In genomic region chr10:88415533-88416130, GRCh38 we compare ENCODE assay signal across 21 cellular contexts.
DNase-seq lines count a peak whose midpoint lies in the region; ATAC-seq and TF ChIP-seq lines count a peak whose summit lies in the region.
"Had no signal": no experiment of that assay in that cellular context is flagged by ENCODE, and none has a peak within 500 bp of the region (broad histone marks: within the 10 kb centered on the region; RNA-seq: fewer than 3 reads in every experiment).

No MANE protein-coding gene starts in this region.

- H2AFZ ChIP-seq in IMR-90 (replicated peaks; ENCODE audit: low read length, poor library complexity) = no peak overlapping the region
- no peak overlapping the region for H2AFZ ChIP-seq in Karpas-422 (ENCODE audit: low read length)

- no peak for TF ChIP-seq RAD21 in IMR-90 (IDR thresholded peaks at IDR 0.05; ENCODE audit: low read length)

- H4K5ac ChIP-seq in IMR-90 (ENCODE audit: low read depth, low read length) = no peak overlapping the region

- H3K4me3 ChIP-seq in IMR-90 (ENCODE audit: insufficient read depth, low read depth, low read length) = no peak overlapping the region
- no peak overlapping the region for H3K4me3 ChIP-seq in naive thymus-derived CD4-positive, alpha-beta T cell (ENCODE audit: low read length)
- no peak overlapping the region for H3K4me3 ChIP-seq in Karpas-422 (ENCODE audit: low read length)
- H3K4me3 ChIP-seq: smooth muscle cell had no signal

- no peak for TF ChIP-seq POLR2A in IMR-90 (IDR thresholded peaks at IDR 0.05; ENCODE audit: low read depth, low read length)

- no peaks in the 10 kb centered on the region for H3K9me3 Mint-ChIP-seq in naive thymus-derived CD4-positive, alpha-beta T cell
- H3K9me3 Mint-ChIP-seq: activated CD4-positive, alpha-beta memory T cell treated with anti-CD3 and anti-CD28 coated beads for 36 hours; stimulated activated memory B cell treated with anti-CD40 and anti-IgM and Interleukin-4, amounts not matched to agents 10 μg/mL and 1 μg/mL and 100 μg/mL, for 72 hours had no signal

- H3K9me3 ChIP-seq in IMR-90 (ENCODE audit: control insufficient read depth, insufficient read depth, low read length) (no peaks in the 10 kb centered on the region), Karpas-422 (ENCODE audit: low read length) (no peaks in the 10 kb centered on the region)
- H3K9me3 ChIP-seq in naive thymus-derived CD4-positive, alpha-beta T cell (ENCODE audit: control insufficient read depth in 2 of 3, low read length in 3 of 3) = no peaks in the 10 kb centered on the region

- in situ Hi-C loops in IMR-90 (cut with MboI; ENCODE audit: low sequenced_read_pairs) = no loop called here

- BruUV-seq in IMR-90 (replicated peaks; lab: Mats Ljungman, UMichigan) = no TSS peak

- no peak overlapping the region for H2BK15ac ChIP-seq in IMR-90 (ENCODE audit: low read depth, low read length)

- no peak overlapping the region for H2AK5ac ChIP-seq in IMR-90 (ENCODE audit: low read depth, low read length)

- H4K20me1 ChIP-seq in IMR-90 (ENCODE audit: insufficient read depth, low read length) = no peaks in the 10 kb centered on the region
- no peaks in the 10 kb centered on the region for H4K20me1 ChIP-seq in Karpas-422 (ENCODE audit: insufficient read depth, low read depth, low read length)

- H2AK9ac ChIP-seq in IMR-90 (replicated peaks; ENCODE audit: low read depth, low read length, poor library complexity) = no peak overlapping the region

- POLR2A ChIA-PET in IMR-90 (lab: Charles Lee; ENCODE audit: unreplicated experiment) = no interaction called here
- POLR2A ChIA-PET in naive thymus-derived CD4-positive, alpha-beta T cell (lab: Charles Lee) = no interaction called here

- H3K27ac ChIP-seq in IMR-90 (ENCODE audit: insufficient read depth, low read length) (no peak overlapping the region), Karpas-422 (ENCODE audit: low read length) (no peak overlapping the region)
- H3K27ac ChIP-seq in naive thymus-derived CD4-positive, alpha-beta T cell (ENCODE audit: low read depth, low read length) = no peak overlapping the region

- no peak overlapping the region for H4K8ac ChIP-seq in IMR-90 (ENCODE audit: low read depth in 2 of 2, low read length in 2 of 2)

- no peak overlapping the region for H2BK5ac ChIP-seq in IMR-90 (ENCODE audit: low read depth, low read length, poor library complexity, severe bottlenecking)

- H4K91ac ChIP-seq in IMR-90 (ENCODE audit: insufficient read depth, low read depth, low read length) = no peak overlapping the region

- H3K27ac Mint-ChIP-seq in naive thymus-derived CD4-positive, alpha-beta T cell = no peak overlapping the region
- H3K27ac Mint-ChIP-seq: activated CD4-positive, alpha-beta memory T cell treated with anti-CD3 and anti-CD28 coated beads for 36 hours; activated naive CD8-positive, alpha-beta T cell treated with anti-CD3 and anti-CD28 coated beads, Interleukin-2, amount 10 ng/mL, durations not matched to agents 7 days and 5 days; stimulated activated memory B cell treated with anti-CD40 and anti-IgM and Interleukin-4, amounts not matched to agents 10 μg/mL and 1 μg/mL and 100 μg/mL, for 72 hours had no signal

- dilution Hi-C loops in IMR-90 (cut with HindIII; ENCODE audit: low sequenced_read_pairs, unreplicated experiment) = no loop called here

- H3K14ac ChIP-seq in IMR-90 (replicated peaks; ENCODE audit: low read depth, low read length) = 0 out of 2 replicates have a peak overlapping the region, but pooled peaks have one; percentile 37

- H3K4me3 Mint-ChIP-seq in naive thymus-derived CD4-positive, alpha-beta T cell = no peak overlapping the region
- H3K4me3 Mint-ChIP-seq: activated CD4-positive, alpha-beta memory T cell treated with anti-CD3 and anti-CD28 coated beads for 36 hours; activated naive CD8-positive, alpha-beta T cell treated with anti-CD3 and anti-CD28 coated beads, Interleukin-2, amount 10 ng/mL, durations not matched to agents 7 days and 5 days; stimulated activated memory B cell treated with anti-CD40 and anti-IgM and Interleukin-4, amounts not matched to agents 10 μg/mL and 1 μg/mL and 100 μg/mL, for 72 hours had no signal

- no CpG with 5 or more reads among the region's 1 CpG for WGBS in IMR-90 (ENCODE audit: extremely low coverage in 2 of 2, insufficient read length in 1 of 2), 2 experiments

- peaks cover 0 to 3% (median 0%) of the 10 kb centered on the region in 7 donors for H3K4me1 Mint-ChIP-seq in naive thymus-derived CD4-positive, alpha-beta T cell
- H3K4me1 Mint-ChIP-seq: stimulated activated memory B cell treated with anti-CD40 and anti-IgM and Interleukin-4, amounts not matched to agents 10 μg/mL and 1 μg/mL and 100 μg/mL, for 72 hours had no signal

- CTCF ChIA-PET in IMR-90 (lab: Yijun Ruan, JAX) = no interaction called here
- CTCF ChIA-PET in naive thymus-derived CD4-positive, alpha-beta T cell (lab: Charles Lee) = no interaction called here

- no peaks in the 10 kb centered on the region for H3K27me3 Mint-ChIP-seq in naive thymus-derived CD4-positive, alpha-beta T cell
- H3K27me3 Mint-ChIP-seq: activated CD4-positive, alpha-beta memory T cell treated with anti-CD3 and anti-CD28 coated beads for 36 hours; activated naive CD8-positive, alpha-beta T cell treated with anti-CD3 and anti-CD28 coated beads, Interleukin-2, amount 10 ng/mL, durations not matched to agents 7 days and 5 days; stimulated activated memory B cell treated with anti-CD40 and anti-IgM and Interleukin-4, amounts not matched to agents 10 μg/mL and 1 μg/mL and 100 μg/mL, for 72 hours had no signal

- no peaks in the 10 kb centered on the region for H3K36me3 Mint-ChIP-seq in naive thymus-derived CD4-positive, alpha-beta T cell
- H3K36me3 Mint-ChIP-seq: activated CD4-positive, alpha-beta memory T cell treated with anti-CD3 and anti-CD28 coated beads for 36 hours; stimulated activated memory B cell treated with anti-CD40 and anti-IgM and Interleukin-4, amounts not matched to agents 10 μg/mL and 1 μg/mL and 100 μg/mL, for 72 hours had no signal

- no peak overlapping the region for H2BK20ac ChIP-seq in IMR-90 (ENCODE audit: low read depth, low read length)

- ATAC-seq in IMR-90 (ENCODE audit: low read depth) = no peak
- ATAC-seq in naive thymus-derived CD4-positive, alpha-beta T cell = no peak
- ATAC-seq: activated CD4-positive, CD25-positive, alpha-beta regulatory T cell treated with anti-CD3 and anti-CD28 coated beads, Interleukin-2, amount 50 U/mL, for 24 hours; SK-N-SH treated with all-trans-retinoic acid at 6 μM for 48 hours; stimulated activated memory B cell treated with anti-CD40 and anti-IgM and Interleukin-4, amounts not matched to agents 10 μg/mL and 1 μg/mL and 100 μg/mL, for 72 hours had no signal

- H3K36me3 ChIP-seq in IMR-90 (ENCODE audit: control insufficient read depth, insufficient read depth, low read length) (no peaks in the 10 kb centered on the region), Karpas-422 (ENCODE audit: insufficient read depth, low read length) (no peaks in the 10 kb centered on the region)
- no peaks in the 10 kb centered on the region for H3K36me3 ChIP-seq in naive thymus-derived CD4-positive, alpha-beta T cell (ENCODE audit: control insufficient read depth in 2 of 3, insufficient read depth in 3 of 3, low read length in 3 of 3)

- H3K9me1 ChIP-seq in IMR-90 (ENCODE audit: insufficient read depth, low read length) = 0 out of 2 replicates have a peak, but pooled peaks cover 3% of the 10 kb centered on the region

- no peak overlapping the region for H3K9ac ChIP-seq in IMR-90 (ENCODE audit: low read depth, low read length)
- H3K9ac ChIP-seq in Karpas-422 (ENCODE audit: low read length) = no peak overlapping the region

- TF ChIP-seq CTCF in IMR-90 (conservative IDR thresholded peaks at IDR 0.05; ENCODE audit: low read depth, low read length) = no peak

- no peak overlapping the region for H2BK120ac ChIP-seq in IMR-90 (ENCODE audit: low read depth, low read length)

- no peaks in the 10 kb centered on the region for H3K79me2 ChIP-seq in Karpas-422 (ENCODE audit: low read length)

- DNase-seq in ELF-1 (ENCODE audit: low read depth, low spot score) = peak; percentile 33
- DNase-seq in IMR-90 = no peak
- peak; percentile 51 for DNase-seq in OCI-M1 (lab: John Stamatoyannopoulos, UW)
- peak; percentile 46 for DNase-seq in iPS-NIHi11 (ENCODE audit: low spot score)
- DNase-seq in naive thymus-derived CD4-positive, alpha-beta T cell = no peak
- no peak for DNase-seq in 8988T
- no peak for DNase-seq in Karpas-422
- DNase-seq in stimulated activated CD4-positive, alpha-beta T cell treated with anti-CD3 and anti-CD28 coated beads, Interleukin-4, amount 100 ng/mL, for 24 hours = no peak
- DNase-seq: ACHN; activated CD4-positive, alpha-beta memory T cell treated with anti-CD3 and anti-CD28 coated beads for 36 hours; activated CD8-positive, alpha-beta memory T cell treated with anti-CD3 and anti-CD28 coated beads, Interleukin-2, amount 50 U/mL, for 48 hours; activated naive CD8-positive, alpha-beta T cell treated with anti-CD3 and anti-CD28 coated beads, Interleukin-2, amount 10 ng/mL, durations not matched to agents 7 days and 5 days; central memory CD4-positive, alpha-beta T cell; dermis blood vessel endothelial cell; nucleus accumbens; RPMI8226; stimulated activated CD4-positive, alpha-beta T cell treated with anti-CD3 and anti-CD28 coated beads, Interleukin-2, amount 100 ng/mL, for 48 hours had no signal

- H3K27me3 ChIP-seq in IMR-90 (ENCODE audit: control insufficient read depth, insufficient read depth, low read length) (no peaks in the 10 kb centered on the region), Karpas-422 (ENCODE audit: low read length) (no peaks in the 10 kb centered on the region)
- no peaks in the 10 kb centered on the region for H3K27me3 ChIP-seq in naive thymus-derived CD4-positive, alpha-beta T cell (ENCODE audit: control insufficient read depth in 2 of 2, insufficient read depth in 2 of 2, low read length in 2 of 2)

- H3K4ac ChIP-seq in IMR-90 (ENCODE audit: low read depth, low read length) = no peak overlapping the region

- no peak overlapping the region for H3K23ac ChIP-seq in IMR-90 (ENCODE audit: low read depth, low read length)

- no peak overlapping the region for H3K56ac ChIP-seq in IMR-90 (ENCODE audit: extremely low read depth, insufficient read depth, low read length)

- H3K4me2 ChIP-seq in IMR-90 (ENCODE audit: low read depth, low read length) (no peak overlapping the region), Karpas-422 (ENCODE audit: low read depth, low read length, poor library complexity, severe bottlenecking) (no peak overlapping the region)
- H3K4me2 ChIP-seq: smooth muscle cell had no signal

- H3K79me1 ChIP-seq in IMR-90 (ENCODE audit: low read depth in 1 of 2, low read length in 2 of 2) = no peaks in the 10 kb centered on the region

- H3K4me1 ChIP-seq in IMR-90 (ENCODE audit: control insufficient read depth, insufficient read depth, low read length) (no peaks in the 10 kb centered on the region), Karpas-422 (ENCODE audit: low read length) (no peaks in the 10 kb centered on the region)
- no peaks in the 10 kb centered on the region for H3K4me1 ChIP-seq in naive thymus-derived CD4-positive, alpha-beta T cell (ENCODE audit: control insufficient read depth in 2 of 2, insufficient read depth in 2 of 2, low read length in 2 of 2)

- H3K9me2 ChIP-seq in Karpas-422 (replicated peaks; ENCODE audit: insufficient read depth, low read length) = no peaks in the 10 kb centered on the region

- H3K18ac ChIP-seq in IMR-90 (ENCODE audit: low read depth, low read length) = no peak overlapping the region

- intact Hi-C loops in IMR-90 (cut with micrococcal nuclease) = no loop called here
- intact Hi-C loops in naive thymus-derived CD4-positive, alpha-beta T cell (cut with micrococcal nuclease) = no loop called here

Comparison
In these comparisons a context has a peak if more than half of its experiments do, and no peak if none do; other contexts are left out.
1. DNase-seq: peak in ELF-1 (single experiment), OCI-M1 (single experiment) and iPS-NIHi11 (single experiment); none in IMR-90 (single experiment), naive thymus-derived CD4-positive, alpha-beta T cell (0 of 9), 8988T (single experiment), Karpas-422 (single experiment) and stimulated activated CD4-positive, alpha-beta T cell treated with anti-CD3 and anti-CD28 coated beads, Interleukin-4, amount 100 ng/mL, for 24 hours (single experiment).